In genomic region chr12:98594050-98594853, GRCh38 we compare ENCODE assay signal across 8 cellular contexts. TPM values are rescaled to one million over a fixed set of nuclear protein-coding genes. Genes with fewer than 3 reads are reported as not detected.
DNase-seq lines count a peak whose midpoint lies in the region; ATAC-seq and TF ChIP-seq lines count a peak whose summit lies in the region.

No MANE protein-coding gene starts in this region.

- H3K9me3 ChIP-seq in neural cell (ENCODE audit: low read length) = no peaks in the 10 kb centered on the region

- DNase-seq in NCI-H510A treated with DMSO at 0.1 percent for 48 hours (lab: John Stamatoyannopoulos, UW) (peak; percentile 17), NCI-H510A (lab: John Stamatoyannopoulos, UW) (no peak), activated B cell treated with CpG ODN at 0.5 μM for 24 hours (no peak), fibroblast of mammary gland (ENCODE audit: low read depth) (no peak)
- no peak for DNase-seq in central memory CD4-positive, alpha-beta T cell

- peak overlapping the region; percentile 99 for H3K4me3 ChIP-seq in fibroblast of mammary gland (ENCODE audit: control insufficient read depth, low read depth, low read length)
- H3K4me3 ChIP-seq in neural cell (ENCODE audit: low read length) = peak overlapping the region; percentile 91

- H3K4me2 ChIP-seq in neural cell (ENCODE audit: low read length) = peak overlapping the region; percentile 85

- POLR2A ChIA-PET in activated B cell treated with CpG ODN at 0.5 μM for 24 hours (lab: Charles Lee) = interaction anchor here (0.8 to 5.5 kb wide), 21 partner anchors 9 to 104 kb away, joined by 3 to 100 read pairs (median 5); partner anchors contain the start of genes APAF1, IKBIP and TMPO

- H4K20me1 ChIP-seq in neural cell (ENCODE audit: insufficient read depth) = no peaks in the 10 kb centered on the region

- H3K4me1 Mint-ChIP-seq in activated B cell treated with CpG ODN at 0.5 μM for 24 hours = peaks cover 36% of the 10 kb centered on the region

- peaks cover 44% of the 10 kb centered on the region for H3K79me2 ChIP-seq in neural cell (replicated peaks; ENCODE audit: insufficient read depth, low read length)

- no peaks in the 10 kb centered on the region for H3K9me2 ChIP-seq in neural cell (ENCODE audit: insufficient read depth, low read length)

- H3K4me3 Mint-ChIP-seq in activated B cell treated with CpG ODN at 0.5 μM for 24 hours = peak overlapping the region; percentile 96

- intact Hi-C loops in activated B cell treated with CpG ODN at 0.5 μM for 24 hours (cut with micrococcal nuclease) = no loop called here

- no peak for TF ChIP-seq RAD21 in neural cell (conservative IDR thresholded peaks at IDR 0.05)

- peak overlapping the region; percentile 96 for H3K27ac Mint-ChIP-seq in activated B cell treated with CpG ODN at 0.5 μM for 24 hours

- H2AFZ ChIP-seq in neural cell (ENCODE audit: low read depth, low read length) = peak overlapping the region; percentile 63

- no peaks in the 10 kb centered on the region for H3K27me3 Mint-ChIP-seq in activated B cell treated with CpG ODN at 0.5 μM for 24 hours

- peak; percentile 13 for ATAC-seq in HG03460 (IDR thresholded peaks at IDR 0.05; ENCODE audit: unreplicated experiment)
- ATAC-seq in activated B cell treated with CpG ODN at 0.5 μM for 24 hours (ENCODE audit: low read depth) = peak; percentile 32
- ATAC-seq in GM18519 (IDR thresholded peaks at IDR 0.05; ENCODE audit: low FRiP score, unreplicated experiment) = no peak

- H3K9me3 Mint-ChIP-seq in activated B cell treated with CpG ODN at 0.5 μM for 24 hours = no peaks in the 10 kb centered on the region

- peaks cover 52% of the 10 kb centered on the region for H3K36me3 Mint-ChIP-seq in activated B cell treated with CpG ODN at 0.5 μM for 24 hours (ENCODE audit: low read depth)

- CTCF ChIA-PET in activated B cell treated with CpG ODN at 0.5 μM for 24 hours (lab: Charles Lee) = interaction anchor here (0.7 to 4.8 kb wide), 6 partner anchors 12 to 103 kb away, joined by 3 to 25 read pairs (median 5); no protein-coding TSS in a partner anchor

- TF ChIP-seq EP300 in neural cell (conservative IDR thresholded peaks at IDR 0.05; ENCODE audit: poor library complexity, severe bottlenecking) = no peak

- H3K9ac ChIP-seq in neural cell (ENCODE audit: low read length) = peak overlapping the region; percentile 97

- peaks cover 5% of the 10 kb centered on the region for H3K36me3 ChIP-seq in neural cell (ENCODE audit: insufficient read depth, low read length)

- H3F3A ChIP-seq in neural cell (ENCODE audit: insufficient read depth, low read length, poor library complexity, severe bottlenecking) = no peaks in the 10 kb centered on the region

- TF ChIP-seq CTCF in activated B cell treated with CpG ODN at 0.5 μM for 24 hours (IDR thresholded peaks at IDR 0.05) (no peak), fibroblast of mammary gland (conservative IDR thresholded peaks at IDR 0.05; ENCODE audit: control insufficient read depth, insufficient read depth, low read depth, low read length) (no peak), neural cell (IDR thresholded peaks at IDR 0.05; ENCODE audit: poor library complexity, severe bottlenecking) (no peak)

- peak overlapping the region; percentile 95 for H3K27ac ChIP-seq in neural cell (ENCODE audit: low read length)

- H3K27me3 ChIP-seq in neural cell (ENCODE audit: insufficient read depth, low read depth, low read length) = no peaks in the 10 kb centered on the region

TF ChIP-seq in neural cell, 6 proteins besides CTCF, POLR2A, EP300 and RAD21:
- TF ChIP-seq SMC3 (conservative IDR thresholded peaks at IDR 0.05; ENCODE audit: poor library complexity) (no peak), TAF1 (IDR thresholded peaks at IDR 0.05; ENCODE audit: low read depth) (no peak), MXI1 (conservative IDR thresholded peaks at IDR 0.05; ENCODE audit: poor library complexity, severe bottlenecking) (no peak), EZH2 (IDR thresholded peaks at IDR 0.05; ENCODE audit: borderline replicate concordance, insufficient read depth, low read length, poor library complexity, severe bottlenecking) (no peak), POLR2AphosphoS5 (IDR thresholded peaks at IDR 0.05) (no peak), REST (IDR thresholded peaks at IDR 0.05; ENCODE audit: borderline replicate concordance) (no peak)

RNA-seq across cellular contexts. Expression of gene SLC25A3, which starts 0.8 kb away (rescaled TPM):
- 508 and 518 TPM in 2 replicates for total RNA-seq in activated B cell treated with CpG ODN at 0.5 μM for 24 hours
- polyA plus RNA-seq in neural cell = 615 and 655 TPM in 2 replicates
- 420 and 428 TPM in 2 replicates for polyA minus RNA-seq in neural cell

RNA-seq across cellular contexts. Expression of gene IKBIP, which starts 50.3 kb away (rescaled TPM):
- total RNA-seq in activated B cell treated with CpG ODN at 0.5 μM for 24 hours = 8.9 and 9.1 TPM in 2 replicates
- 5.6 and 11.5 TPM in 2 replicates for polyA plus RNA-seq in neural cell
- 5.1 and 5.8 TPM in 2 replicates for polyA minus RNA-seq in neural cell

RNA-seq across cellular contexts. Expression of gene APAF1, which starts 50.8 kb away (rescaled TPM):
- 21.7 and 24.0 TPM in 2 replicates for total RNA-seq in activated B cell treated with CpG ODN at 0.5 μM for 24 hours
- polyA plus RNA-seq in neural cell = 32.2 and 34.8 TPM in 2 replicates
- 39.4 and 46.1 TPM in 2 replicates for polyA minus RNA-seq in neural cell
